In genomic region chr12:53336137-53336785, GRCh38 we compare ENCODE assay signal across 15 cellular contexts. TPM values are rescaled to one million over a fixed set of nuclear protein-coding genes. Genes with fewer than 3 reads are reported as not detected.
DNase-seq lines count a peak whose midpoint lies in the region; ATAC-seq, FAIRE-seq and TF ChIP-seq lines count a peak whose summit lies in the region.
"Had no signal": no experiment of that assay in that cellular context is flagged by ENCODE, and none has a peak within 500 bp of the region (broad histone marks: within the 10 kb centered on the region; RNA-seq: fewer than 3 reads in every experiment).

TSS of gene SP7 (minus strand) at chr12:53336354. CDS start at chr12:53335646, 708 bp downstream.

- WGBS in pancreas, 2 donors: 51 to 61% methylated on average over 17 to 18 of the region's 18 CpGs

- DNase-seq in ELF-1 (ENCODE audit: low read depth, low spot score): peak; percentile 40
- DNase-seq in MV-4-11 (lab: John Stamatoyannopoulos, UW): peak; percentile 41
- no peak for DNase-seq in activated CD8-positive, alpha-beta T cell treated with anti-CD3 and anti-CD28 coated beads for 36 hours
- no peak for DNase-seq in naive thymus-derived CD4-positive, alpha-beta T cell
- DNase-seq in CD4-positive, alpha-beta T cell: no peak
- DNase-seq in NCI-H524 (lab: John Stamatoyannopoulos, UW): no peak
- no peak for DNase-seq in pancreas
- DNase-seq: NCI-H1105 treated with DMSO at 0.1 percent for 48 hours, NCI-H774 had no signal

- TF ChIP-seq CTCF in activated CD8-positive, alpha-beta T cell treated with anti-CD3 and anti-CD28 coated beads for 36 hours (IDR thresholded peaks at IDR 0.05): no peak
- TF ChIP-seq CTCF in CD4-positive, alpha-beta T cell (IDR thresholded peaks at IDR 0.05): no peak
- no peak for TF ChIP-seq CTCF in pancreas (IDR thresholded peaks at IDR 0.05)

- no peaks in the 10 kb centered on the region for H3K9me3 ChIP-seq in naive thymus-derived CD4-positive, alpha-beta T cell (ENCODE audit: control insufficient read depth in 2 of 3, low read length in 3 of 3)
- H3K9me3 ChIP-seq in CD4-positive, alpha-beta T cell (ENCODE audit: control insufficient read depth, low read length): no peaks in the 10 kb centered on the region
- no peaks in the 10 kb centered on the region for H3K9me3 ChIP-seq in pancreas
- H3K9me3 ChIP-seq: esophagus muscularis mucosa had no signal

- intact Hi-C loops in activated CD8-positive, alpha-beta T cell treated with anti-CD3 and anti-CD28 coated beads for 36 hours (cut with micrococcal nuclease): no loop called here
- intact Hi-C loops in naive thymus-derived CD4-positive, alpha-beta T cell (cut with micrococcal nuclease): no loop called here
- intact Hi-C loops in CD4-positive, alpha-beta T cell (cut with DNase I, micrococcal nuclease): no loop called here
- intact Hi-C loops in pancreas (cut with DNase I): no loop called here

- H3K4me1 ChIP-seq in naive thymus-derived CD4-positive, alpha-beta T cell (ENCODE audit: control insufficient read depth in 2 of 2, insufficient read depth in 2 of 2, low read length in 2 of 2): no peaks in the 10 kb centered on the region
- H3K4me1 ChIP-seq in pancreas: no peaks in the 10 kb centered on the region
- H3K4me1 ChIP-seq: esophagus muscularis mucosa had no signal

- H3K36me3 ChIP-seq in naive thymus-derived CD4-positive, alpha-beta T cell (ENCODE audit: control insufficient read depth in 2 of 3, insufficient read depth in 3 of 3, low read length in 3 of 3): no peaks in the 10 kb centered on the region
- no peaks in the 10 kb centered on the region for H3K36me3 ChIP-seq in pancreas
- H3K36me3 ChIP-seq: cardiac muscle cell, esophagus muscularis mucosa had no signal

- H3K9me3 Mint-ChIP-seq in activated CD8-positive, alpha-beta T cell treated with anti-CD3 and anti-CD28 coated beads for 36 hours: no peaks in the 10 kb centered on the region
- peaks cover 0 to 1% (median 0%) of the 10 kb centered on the region in 11 donors for H3K9me3 Mint-ChIP-seq in naive thymus-derived CD4-positive, alpha-beta T cell
- no peaks in the 10 kb centered on the region for H3K9me3 Mint-ChIP-seq in CD4-positive, alpha-beta T cell
- H3K9me3 Mint-ChIP-seq: T-helper 1 cell treated with Interleukin-12 subunit alpha and Interleukin-12 subunit beta and Interleukin-4 antibody, amounts not matched to agents 30 μg/mL and 1 μg/mL, for 36 hours had no signal

- no peaks in the 10 kb centered on the region for H3K36me3 Mint-ChIP-seq in activated CD8-positive, alpha-beta T cell treated with anti-CD3 and anti-CD28 coated beads for 36 hours (ENCODE audit: low read depth)
- peaks cover 0 to 8% (median 0%) of the 10 kb centered on the region in 5 donors for H3K36me3 Mint-ChIP-seq in naive thymus-derived CD4-positive, alpha-beta T cell
- H3K36me3 Mint-ChIP-seq in CD4-positive, alpha-beta T cell (ENCODE audit: low read depth): no peaks in the 10 kb centered on the region

- no peak within 1 kb of the TSS for H3K27ac Mint-ChIP-seq in activated CD8-positive, alpha-beta T cell treated with anti-CD3 and anti-CD28 coated beads for 36 hours
- no peak within 1 kb of the TSS for H3K27ac Mint-ChIP-seq in naive thymus-derived CD4-positive, alpha-beta T cell
- no peak within 1 kb of the TSS for H3K27ac Mint-ChIP-seq in CD4-positive, alpha-beta T cell
- H3K27ac Mint-ChIP-seq: T-helper 1 cell treated with Interleukin-12 subunit alpha and Interleukin-12 subunit beta and Interleukin-4 antibody, amounts not matched to agents 30 μg/mL and 1 μg/mL, for 36 hours had no signal

- H3K4me3 Mint-ChIP-seq in activated CD8-positive, alpha-beta T cell treated with anti-CD3 and anti-CD28 coated beads for 36 hours: no peak within 1 kb of the TSS
- no peak within 1 kb of the TSS for H3K4me3 Mint-ChIP-seq in naive thymus-derived CD4-positive, alpha-beta T cell
- H3K4me3 Mint-ChIP-seq in CD4-positive, alpha-beta T cell: no peak within 1 kb of the TSS
- H3K4me3 Mint-ChIP-seq: T-helper 1 cell treated with Interleukin-12 subunit alpha and Interleukin-12 subunit beta and Interleukin-4 antibody, amounts not matched to agents 30 μg/mL and 1 μg/mL, for 36 hours had no signal

- H3K27me3 ChIP-seq in naive thymus-derived CD4-positive, alpha-beta T cell (ENCODE audit: control insufficient read depth in 2 of 2, insufficient read depth in 2 of 2, low read length in 2 of 2): peaks cover 5 to 8% of the 10 kb centered on the region in 2 donors
- H3K27me3 ChIP-seq in CD4-positive, alpha-beta T cell (ENCODE audit: control insufficient read depth, insufficient read depth, low read length): peaks cover 50% of the 10 kb centered on the region
- no peaks in the 10 kb centered on the region for H3K27me3 ChIP-seq in pancreas
- H3K27me3 ChIP-seq: cardiac muscle cell had no signal

- ATAC-seq in activated CD8-positive, alpha-beta T cell treated with anti-CD3 and anti-CD28 coated beads for 36 hours: peak; percentile 23
- peak; percentile 67 for ATAC-seq in naive thymus-derived CD4-positive, alpha-beta T cell
- no peak for ATAC-seq in CD4-positive, alpha-beta T cell (ENCODE audit: poor library complexity)
- ATAC-seq in HG02885 (IDR thresholded peaks at IDR 0.05; ENCODE audit: poor library complexity, unreplicated experiment) (no peak), pancreas (no peak)

- H3K27me3 Mint-ChIP-seq in activated CD8-positive, alpha-beta T cell treated with anti-CD3 and anti-CD28 coated beads for 36 hours: peaks cover 42% of the 10 kb centered on the region
- peaks cover 26 to 65% (median 40%) of the 10 kb centered on the region in 5 donors for H3K27me3 Mint-ChIP-seq in naive thymus-derived CD4-positive, alpha-beta T cell
- H3K27me3 Mint-ChIP-seq in CD4-positive, alpha-beta T cell: peaks cover 52% of the 10 kb centered on the region

- no peak within 1 kb of the TSS for H3K4me3 ChIP-seq in naive thymus-derived CD4-positive, alpha-beta T cell (ENCODE audit: low read length)
- no peak within 1 kb of the TSS for H3K4me3 ChIP-seq in pancreas
- H3K4me3 ChIP-seq: cardiac muscle cell, esophagus muscularis mucosa had no signal

- POLR2A ChIA-PET in activated CD8-positive, alpha-beta T cell treated with anti-CD3 and anti-CD28 coated beads for 36 hours (lab: Charles Lee): interaction anchor here (0.6 to 2.0 kb wide), 4 partner anchors 9 to 43 kb away, joined by 3 to 8 read pairs (median 4); partner anchors contain the start of gene SP1
- POLR2A ChIA-PET in naive thymus-derived CD4-positive, alpha-beta T cell (lab: Charles Lee): interaction anchor here (0.5 to 1.4 kb wide), 2 partner anchors 12 to 63 kb away, joined by 3 to 4 read pairs; no protein-coding TSS in a partner anchor
- POLR2A ChIA-PET in CD4-positive, alpha-beta T cell (lab: Charles Lee): interaction anchor here (1.3 kb wide), 1 partner anchor 43 kb away, joined by 6 read pairs; the partner anchor contains the start of gene SP1

- FAIRE-seq in pancreas (lab: Jason Lieb, UNC): no peak

- CTCF ChIA-PET in activated CD8-positive, alpha-beta T cell treated with anti-CD3 and anti-CD28 coated beads for 36 hours (lab: Charles Lee): interaction anchor here (0.7 to 4.2 kb wide), 6 partner anchors 8 to 85 kb away, joined by 3 to 25 read pairs (median 6); no protein-coding TSS in a partner anchor
- CTCF ChIA-PET in naive thymus-derived CD4-positive, alpha-beta T cell (lab: Charles Lee): interaction anchor here (1.3 kb wide), 1 partner anchor 10 kb away, joined by 5 read pairs; no protein-coding TSS in a partner anchor
- CTCF ChIA-PET in CD4-positive, alpha-beta T cell (lab: Charles Lee): no interaction called here

- peaks cover 13% of the 10 kb centered on the region for H3K4me1 Mint-ChIP-seq in activated CD8-positive, alpha-beta T cell treated with anti-CD3 and anti-CD28 coated beads for 36 hours (ENCODE audit: low read depth)
- peaks cover 5 to 18% (median 8%) of the 10 kb centered on the region in 7 donors for H3K4me1 Mint-ChIP-seq in naive thymus-derived CD4-positive, alpha-beta T cell
- H3K4me1 Mint-ChIP-seq in CD4-positive, alpha-beta T cell (ENCODE audit: low read depth): peaks cover 4% of the 10 kb centered on the region

- no peak within 1 kb of the TSS for H3K27ac ChIP-seq in naive thymus-derived CD4-positive, alpha-beta T cell (ENCODE audit: low read depth, low read length)
- no peak within 1 kb of the TSS for H3K27ac ChIP-seq in CD4-positive, alpha-beta T cell (ENCODE audit: low read depth, low read length)
- H3K27ac ChIP-seq in pancreas: no peak within 1 kb of the TSS
- H3K27ac ChIP-seq: cardiac muscle cell, esophagus muscularis mucosa, HL-60 had no signal

RNA-seq across cellular contexts. Expression of gene SP7, which starts in this region (rescaled TPM):
- total RNA-seq in activated CD8-positive, alpha-beta T cell treated with anti-CD3 and anti-CD28 coated beads for 36 hours: not detected
- total RNA-seq in naive thymus-derived CD4-positive, alpha-beta T cell: not detected
- polyA plus RNA-seq in naive thymus-derived CD4-positive, alpha-beta T cell: under 1 TPM; 0.13 to 0.18 TPM
- total RNA-seq in CD4-positive, alpha-beta T cell: under 1 TPM in 1 of 2 experiments, not detected in 1; 0.14 TPM
- not detected for total RNA-seq in pancreas
- not detected for polyA plus RNA-seq in pancreas
- total RNA-seq: esophagus muscularis mucosa, temporal lobe had no signal

Comparison
In these comparisons a context has a peak if more than half of its experiments do, and no peak if none do; other contexts are left out.
1. Peak in ATAC-seq in activated CD8-positive, alpha-beta T cell treated with anti-CD3 and anti-CD28 coated beads for 36 hours; RNA of the gene not detected or under 1 TPM.
2. Peak in ATAC-seq in naive thymus-derived CD4-positive, alpha-beta T cell; RNA of the gene not detected or under 1 TPM.
3. DNase-seq: peak in ELF-1 (single experiment) and MV-4-11 (single experiment); none in activated CD8-positive, alpha-beta T cell treated with anti-CD3 and anti-CD28 coated beads for 36 hours (single experiment), naive thymus-derived CD4-positive, alpha-beta T cell (0 of 9), CD4-positive, alpha-beta T cell (0 of 10), NCI-H524 (0 of 2) and pancreas (0 of 6).